1 cellular context compared by ENCODE assay signal in the genomic region with DNA sequence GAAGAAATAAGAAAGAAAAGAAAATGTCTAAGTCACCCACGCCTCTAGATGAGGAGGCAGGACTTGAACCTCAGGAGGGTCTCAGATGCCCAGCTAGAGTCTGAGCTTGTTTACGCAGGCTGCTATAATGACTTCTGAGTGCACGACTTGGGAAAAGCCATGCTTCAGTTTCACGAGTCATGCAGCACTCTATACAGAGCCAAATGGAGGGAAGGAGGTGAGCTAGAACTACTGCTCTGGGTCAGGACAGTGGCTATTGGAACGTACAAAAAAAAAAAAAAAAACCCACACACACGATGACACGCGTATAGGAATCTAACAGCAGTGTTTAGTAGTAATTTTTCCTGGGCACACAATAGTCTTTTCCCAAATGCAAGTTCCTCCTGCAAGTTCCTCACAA.
TF ChIP-seq lines count a peak whose summit lies in the region.

No MANE protein-coding gene starts in this region.

TF ChIP-seq in H1, 55 proteins besides CTCF, POLR2A, EP300 and RAD21:
- TF ChIP-seq TEAD4 (IDR thresholded peaks at IDR 0.05; ENCODE audit: low read depth, low read length), result no peak
- no peak for TF ChIP-seq RNF2 (IDR thresholded peaks at IDR 0.05; ENCODE audit: borderline replicate concordance, low read depth, low read length, missing control alignments, poor library complexity, severe bottlenecking)
- no peak for TF ChIP-seq EZH2 (IDR thresholded peaks at IDR 0.05; ENCODE audit: low read depth, low read length, severe bottlenecking)
- no peak for TF ChIP-seq POLR2AphosphoS5 (IDR thresholded peaks at IDR 0.05; ENCODE audit: low read depth, low read length)
- no peak for TF ChIP-seq KDM1A (IDR thresholded peaks at IDR 0.05; ENCODE audit: borderline replicate concordance, low read length)
- TF ChIP-seq TAF7 (optimal IDR thresholded peaks at IDR 0.05; ENCODE audit: borderline replicate concordance, low read depth, low read length), result no peak
- TF ChIP-seq CBX5 (IDR thresholded peaks at IDR 0.05; ENCODE audit: low read depth, low read length), result no peak
- TF ChIP-seq RBBP5 (IDR thresholded peaks at IDR 0.05; ENCODE audit: borderline replicate concordance, low read depth, low read length), result no peak
- no peak for TF ChIP-seq SIN3A (conservative IDR thresholded peaks at IDR 0.05 in 1 of 2, IDR thresholded peaks at IDR 0.05 in 1 of 2; ENCODE audit: low read depth in 1 of 2, low read length in 2 of 2)
- TF ChIP-seq, protein P1, sequence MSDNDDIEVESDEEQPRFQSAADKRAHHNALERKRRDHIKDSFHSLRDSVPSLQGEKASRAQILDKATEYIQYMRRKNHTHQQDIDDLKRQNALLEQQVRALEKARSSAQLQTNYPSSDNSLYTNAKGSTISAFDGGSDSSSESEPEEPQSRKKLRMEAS (IDR thresholded peaks at IDR 0.05), result no peak
- no peak for TF ChIP-seq SIRT6 (IDR thresholded peaks at IDR 0.05; ENCODE audit: low read length)
- TF ChIP-seq SUZ12 (IDR thresholded peaks at IDR 0.05; ENCODE audit: low read length), result no peak
- no peak for TF ChIP-seq SP4 (IDR thresholded peaks at IDR 0.05; ENCODE audit: low read length)
